In genomic region chr7:137951700-137952099, GRCh38 we compare ENCODE assay signal across 1 cellular context.
TF ChIP-seq lines count a peak whose summit lies in the region.

No MANE protein-coding gene starts in this region.

TF ChIP-seq in A549, 52 proteins besides CTCF, POLR2A, EP300 and RAD21 (continued from another document):
- no peak for TF ChIP-seq ZC3H11A (IDR thresholded peaks at IDR 0.05)
- TF ChIP-seq USF2 (IDR thresholded peaks at IDR 0.05), result no peak
- TF ChIP-seq TFCP2L1 (CRISPR knock-in tag; IDR thresholded peaks at IDR 0.05), result no peak
- no peak for TF ChIP-seq NR3C1 (IDR thresholded peaks at IDR 0.05)
- TF ChIP-seq RFX5 (IDR thresholded peaks at IDR 0.05), result no peak
TF ChIP-seq in A549: peak in this region for 0.
